24 cellular contexts compared by ENCODE assay signal in genomic region chr3:107204121-107204520, GRCh38.
"Had no signal": no experiment of that assay in that cellular context is flagged by ENCODE, and none has a peak within 500 bp of the region (broad histone marks: within the 10 kb centered on the region; RNA-seq: fewer than 3 reads in every experiment).

No MANE protein-coding gene starts in this region.

- DNase-seq: stimulated activated CD4-positive, alpha-beta T cell treated with anti-CD3 and anti-CD28 coated beads, Interleukin-2, amount 100 ng/mL, for 48 hours; stimulated activated CD4-positive, alpha-beta T cell treated with anti-CD3 and anti-CD28 coated beads, Interleukin-4, amount 100 ng/mL, for 1 hour; stimulated activated CD4-positive, alpha-beta T cell treated with anti-CD3 and anti-CD28 coated beads, Interleukin-4, amount 100 ng/mL, for 24 hours; stimulated activated CD4-positive, alpha-beta T cell treated with anti-CD3 and anti-CD28 coated beads, Interleukin-4, amount 100 ng/mL, for 4 hours; stimulated activated CD8-positive, alpha-beta memory T cell treated with anti-CD3 and anti-CD28 coated beads, Interleukin-4, amount 100 ng/mL, for 48 hours; stimulated activated naive B cell treated with anti-CD40 and anti-IgM and Interleukin-4, amounts not matched to agents 10 μg/mL and 1 μg/mL and 100 μg/mL, for 72 hours; stimulated activated naive CD4-positive, alpha-beta T cell; stimulated activated naive CD4-positive, alpha-beta T cell treated with Interleukin-2 at 50 U/mL for 16 hours; stimulated activated naive CD8-positive, alpha-beta T cell treated with anti-CD3 and anti-CD28 coated beads, Interleukin-15, amount 100 ng/mL, for 72 hours; stimulated activated naive CD8-positive, alpha-beta T cell treated with anti-CD3 and anti-CD28 coated beads, Interleukin-15, Interleukin-2, amounts not matched to agents 100 U/mL and 50 U/mL, for 24 hours; stomach; substantia nigra; testis; thyroid gland; tibial artery; transverse colon; trophoblast cell; upper lobe of left lung; upper lobe of right lung; uterus had no signal

- H3K4me3 ChIP-seq: stomach, suprapubic skin, testis, thoracic aorta, thyroid gland, tibial artery, tibial nerve, transverse colon, upper lobe of left lung, upper lobe of right lung, uterus, vagina had no signal
